8 cellular contexts compared by ENCODE assay signal in genomic region chr17:63848834-63849689, GRCh38. TPM values are rescaled to one million over a fixed set of nuclear protein-coding genes. Genes with fewer than 3 reads are reported as not detected.
DNase-seq lines count a peak whose midpoint lies in the region; ATAC-seq and TF ChIP-seq lines count a peak whose summit lies in the region.

No MANE protein-coding gene starts in this region.

- ATAC-seq in GM19452 (IDR thresholded peaks at IDR 0.05; ENCODE audit: unreplicated experiment), result peak; percentile 87

- H3K27ac ChIP-seq in BLaER1 treated with 17β-estradiol and CSF1 and Interleukin-3, amounts not matched to agents 10 nM and 100 nM, result peak overlapping the region; percentile 48 to 85 (median 76); a peak in 20 of 22 replicates
- H3K27ac ChIP-seq in WERI-Rb-1 (no peak overlapping the region), iPS-20b (ENCODE audit: low read length) (no peak overlapping the region), skin epidermis (peak overlapping the region in 18 of 21 experiments; percentile 39 to 84 (median 72))

- H3K4me2 ChIP-seq in BLaER1 treated with 17β-estradiol and CSF1 and Interleukin-3, amounts not matched to agents 10 nM and 100 nM, result peak overlapping the region in 10 of 11 experiments; percentile 3 to 47 (median 22); a peak in 12 of 22 replicates

- H3K27me3 ChIP-seq in BLaER1 treated with 17β-estradiol and CSF1 and Interleukin-3, amounts not matched to agents 10 nM and 100 nM, result no peaks in the 10 kb centered on the region
- H3K27me3 ChIP-seq in WERI-Rb-1 (ENCODE audit: insufficient read depth, low read depth, severe bottlenecking) (no peaks in the 10 kb centered on the region), iPS-20b (ENCODE audit: insufficient read depth, low read length) (peaks cover 48% of the 10 kb centered on the region)

- peak overlapping the region in 4 of 10 experiments; percentile 4 to 39 (median 19); a peak in 4 of 20 replicates for H3K4me3 ChIP-seq in BLaER1 treated with 17β-estradiol and CSF1 and Interleukin-3, amounts not matched to agents 10 nM and 100 nM
- H3K4me3 ChIP-seq in WERI-Rb-1 (ENCODE audit: low read depth, low read length) (no peak overlapping the region), iPS-20b (ENCODE audit: low read length) (peak overlapping the region; percentile 49; the same call in 1 of the 2 replicates), skin epidermis (peak overlapping the region in 6 of 7 experiments; percentile 4 to 24 (median 18))

- peak; percentile 30 for DNase-seq in HT1080 (ENCODE audit: low read depth)
- peak; percentile 57 for DNase-seq in WERI-Rb-1
- peak; percentile 67 for DNase-seq in brain pericyte (ENCODE audit: low read depth, low spot score)
- DNase-seq in NCI-H446 (lab: John Stamatoyannopoulos, UW), result no peak

- no peak for TF ChIP-seq CTCF in WERI-Rb-1 (IDR thresholded peaks at IDR 0.05; ENCODE audit: low read depth, low read length)

- peak overlapping the region; percentile 60 to 81 (median 77); a peak in 21 of 22 replicates for H3K9ac ChIP-seq in BLaER1 treated with 17β-estradiol and CSF1 and Interleukin-3, amounts not matched to agents 10 nM and 100 nM
- H3K9ac ChIP-seq in iPS-20b (ENCODE audit: low read depth, low read length), result peak overlapping the region; percentile 86

- H3K36me3 ChIP-seq in BLaER1 treated with 17β-estradiol and CSF1 and Interleukin-3, amounts not matched to agents 10 nM and 100 nM, result no peaks in the 10 kb centered on the region
- H3K36me3 ChIP-seq in WERI-Rb-1, result no peaks in the 10 kb centered on the region
- no peaks in the 10 kb centered on the region for H3K36me3 ChIP-seq in iPS-20b (ENCODE audit: insufficient read depth, low read depth, low read length)

- H3K9me3 ChIP-seq in BLaER1 treated with 17β-estradiol and CSF1 and Interleukin-3, amounts not matched to agents 10 nM and 100 nM (replicated peaks in 1 of 11), result peaks cover 6 to 21% (median 18%) of the 10 kb centered on the region in 11 experiments; a peak in 18 of 22 replicates
- H3K9me3 ChIP-seq in WERI-Rb-1 (ENCODE audit: severe bottlenecking) (no peaks in the 10 kb centered on the region), iPS-20b (ENCODE audit: insufficient read depth, low read depth, low read length) (peaks cover 7% of the 10 kb centered on the region; the same call in 1 of the 2 replicates)

- peaks cover 8 to 20% (median 16%) of the 10 kb centered on the region in 10 experiments for H3K4me1 ChIP-seq in BLaER1 treated with 17β-estradiol and CSF1 and Interleukin-3, amounts not matched to agents 10 nM and 100 nM
- H3K4me1 ChIP-seq in iPS-20b (ENCODE audit: insufficient read depth, low read length), result no peaks in the 10 kb centered on the region

- no peaks in the 10 kb centered on the region for H4K20me1 ChIP-seq in BLaER1 treated with 17β-estradiol and CSF1 and Interleukin-3, amounts not matched to agents 10 nM and 100 nM

RNA-seq across cellular contexts. Expression of gene SMARCD2, which starts 6.6 kb away (rescaled TPM):
- total RNA-seq in HT1080 (2014; rRNA removed; shearing (Covaris generic)), result 99.5 and 106 TPM in 2 replicates
- polyA plus RNA-seq in HT1080 (2015; cell fraction: cytosol; rRNA removed), result 75.0 and 77.8 TPM in 2 replicates
- polyA plus RNA-seq in HT1080 (2015; cell fraction: nucleus; rRNA removed), result 95.9 and 104 TPM in 2 replicates

RNA-seq across cellular contexts. Expression of gene FTSJ3, which starts 21.6 kb away (rescaled TPM):
- 142 and 158 TPM in 2 replicates for total RNA-seq in HT1080 (2014; rRNA removed; shearing (Covaris generic))
- polyA plus RNA-seq in HT1080 (2015; cell fraction: cytosol; rRNA removed), result 39.5 and 40.2 TPM in 2 replicates
- 125 TPM in 2 replicates for polyA plus RNA-seq in HT1080 (2015; cell fraction: nucleus; rRNA removed)

RNA-seq across cellular contexts. Expression of gene PSMC5, which starts 21.8 kb away (rescaled TPM):
- 79.2 and 110 TPM in 2 replicates for total RNA-seq in HT1080 (2014; rRNA removed; shearing (Covaris generic))
- polyA plus RNA-seq in HT1080 (2015; cell fraction: cytosol; rRNA removed), result 207 and 232 TPM in 2 replicates
- polyA plus RNA-seq in HT1080 (2015; cell fraction: nucleus; rRNA removed), result 180 and 186 TPM in 2 replicates

RNA-seq across cellular contexts. Expression of gene CSH2, which starts 24.4 kb away (rescaled TPM):
- total RNA-seq in HT1080 (2014; rRNA removed; shearing (Covaris generic)), result not detected in 2 replicates
- not detected in 2 replicates for polyA plus RNA-seq in HT1080 (2015; cell fraction: cytosol; rRNA removed)
- not detected in 2 replicates for polyA plus RNA-seq in HT1080 (2015; cell fraction: nucleus; rRNA removed)

RNA-seq across cellular contexts. Expression of gene GH2, which starts 32.7 kb away (rescaled TPM):
- total RNA-seq in HT1080 (2014; rRNA removed; shearing (Covaris generic)), result not detected in 2 replicates
- polyA plus RNA-seq in HT1080 (2015; cell fraction: cytosol; rRNA removed), result not detected in 2 replicates
- not detected in 2 replicates for polyA plus RNA-seq in HT1080 (2015; cell fraction: nucleus; rRNA removed)

Comparison
In these comparisons a context has a peak if more than half of its experiments do, and no peak if none do; other contexts are left out.
1. H3K27ac ChIP-seq: peak in BLaER1 treated with 17β-estradiol and CSF1 and Interleukin-3, amounts not matched to agents 10 nM and 100 nM (11 of 11) and skin epidermis (18 of 21); none in WERI-Rb-1 (single experiment) and iPS-20b (single experiment).
2. DNase-seq: peak in HT1080 (single experiment), WERI-Rb-1 (single experiment) and brain pericyte (single experiment); none in NCI-H446 (0 of 2).